Comparison of ENCODE assay signal across 8 cellular contexts in genomic region chr9:128067898-128068655, GRCh38. TPM values are rescaled to one million over a fixed set of nuclear protein-coding genes. Genes with fewer than 3 reads are reported as not detected.
A peak's percentile ranks its signal among the peaks of the same experiment; 100 is the strongest.
DNase-seq lines count a peak whose midpoint lies in the region; ATAC-seq and TF ChIP-seq lines count a peak whose summit lies in the region.

TSS of gene SLC25A25 (plus strand) at chr9:128068232. CDS start at chr9:128068320, 88 bp downstream.

- peak; percentile 73 for ATAC-seq in GM18909 (IDR thresholded peaks at IDR 0.05; ENCODE audit: poor library complexity, unreplicated experiment)
- ATAC-seq in HG03175 (IDR thresholded peaks at IDR 0.05; ENCODE audit: unreplicated experiment) = peak; percentile 75
- ATAC-seq in WTC11 = peak; percentile 86

- H3K27ac ChIP-seq in spleen = peak within 1 kb of the TSS; percentile 91 to 99 (median 98)

- H3K4me3 ChIP-seq in AG04449 (ENCODE audit: low read depth, low read length) (peak within 1 kb of the TSS; percentile 80), cardiac fibroblast (replicated peaks in 1 of 2; ENCODE audit: low read depth in 2 of 2, low read length in 2 of 2) (peak within 1 kb of the TSS; percentile 73 to 83), spleen (peak within 1 kb of the TSS; percentile 82 to 96 (median 88))

- POLR2A ChIA-PET in AG04449 (lab: Yijun Ruan, JAX) = interaction anchor here (0.6 to 2.3 kb wide), 5 partner anchors 9 to 95 kb away, joined by 3 to 7 read pairs (median 5); partner anchors contain the start of gene EEIG1
- POLR2A ChIA-PET in WTC11 (lab: Charles Lee) = interaction anchor here (0.5 to 2.2 kb wide), 9 partner anchors 14 to 436 kb away, joined by 3 to 11 read pairs (median 4); no protein-coding TSS in a partner anchor

- H3K27ac Mint-ChIP-seq in WTC11 (peak within 1 kb of the TSS; percentile 67), immature natural killer cell (peak within 1 kb of the TSS; percentile 76 to 92 (median 86))

- H3K4me1 ChIP-seq in spleen = peaks cover 50 to 87% (median 83%) of the 10 kb centered on the region in 6 donors

- H3K27me3 Mint-ChIP-seq in WTC11 (ENCODE audit: low read depth) (no peaks in the 10 kb centered on the region), immature natural killer cell (ENCODE audit: low read depth in 3 of 3) (peaks cover 0 to 4% (median 0%) of the 10 kb centered on the region in 3 donors)

- no peaks in the 10 kb centered on the region for H3K9me3 Mint-ChIP-seq in WTC11
- H3K9me3 Mint-ChIP-seq in immature natural killer cell = no peaks in the 10 kb centered on the region

- DNase-seq in AG04449 (ENCODE audit: low read depth, low spot score) = peak; percentile 92
- DNase-seq in NCI-H226 = peak; percentile 95
- DNase-seq in WTC11 (ENCODE audit: low spot score) = peak; percentile 100
- peak; percentile 99 to 100 for DNase-seq in cardiac fibroblast (ENCODE audit: low read depth in 2 of 2)
- DNase-seq in immature natural killer cell = peak; percentile 100
- peak; percentile 100 for DNase-seq in spleen

- intact Hi-C loops in spleen (cut with DNase I; ENCODE audit: low total_unique reads) = no loop called here

- H3K36me3 Mint-ChIP-seq in WTC11 (no peaks in the 10 kb centered on the region; the same call in 1 of the 2 replicates), immature natural killer cell (no peaks in the 10 kb centered on the region)

- peaks cover 39% of the 10 kb centered on the region for H3K4me1 Mint-ChIP-seq in WTC11
- H3K4me1 Mint-ChIP-seq in immature natural killer cell = peaks cover 49 to 50% of the 10 kb centered on the region in 2 donors

- peak in 2 of 3 donors; percentile 71 to 87 for TF ChIP-seq POLR2A in spleen (IDR thresholded peaks at IDR 0.05)

- TF ChIP-seq CTCF in AG04449 (IDR thresholded peaks at IDR 0.05; ENCODE audit: insufficient read depth, low read length, missing control alignments) (no peak), WTC11 (IDR thresholded peaks at IDR 0.05) (no peak), cardiac fibroblast (IDR thresholded peaks at IDR 0.05; ENCODE audit: low read depth, low read length) (no peak), spleen (IDR thresholded peaks at IDR 0.05 in 8 of 11, conservative IDR thresholded peaks at IDR 0.05 in 3 of 11) (no peak)

- CTCF ChIA-PET in AG04449 (lab: Yijun Ruan, JAX) = interaction anchor here (0.9 to 3.0 kb wide), 6 partner anchors 16 to 125 kb away, joined by 3 to 12 read pairs (median 4); no protein-coding TSS in a partner anchor
- CTCF ChIA-PET in WTC11 (lab: Charles Lee) = interaction anchor here (0.6 to 3.5 kb wide), 21 partner anchors 11 to 564 kb away, joined by 3 to 31 read pairs (median 4); partner anchors contain the start of gene PIP5KL1

- WGBS in spleen, 5 donors = 0 to 1% (median 0%) methylated on average over 37 to 92 of the region's 92 CpGs

- H3K4me3 Mint-ChIP-seq in WTC11 = peak within 1 kb of the TSS; percentile 85
- H3K4me3 Mint-ChIP-seq in immature natural killer cell = peak within 1 kb of the TSS; percentile 87 to 96 (median 93)

- H3K36me3 ChIP-seq in spleen = peaks cover 0 to 6% (median 3%) of the 10 kb centered on the region in 6 donors

- no peaks in the 10 kb centered on the region for H3K27me3 ChIP-seq in spleen (replicated peaks in 1 of 7)

- H3K9me3 ChIP-seq in spleen = no peaks in the 10 kb centered on the region

TF ChIP-seq in WTC11, 78 proteins besides CTCF, POLR2A, EP300 and RAD21 (continues in another document):
- TF ChIP-seq TP53 (CRISPR knock-in tag; IDR thresholded peaks at IDR 0.05) = no peak
- no peak for TF ChIP-seq USF1 (CRISPR knock-in tag; IDR thresholded peaks at IDR 0.05)
- TF ChIP-seq PRRX2 (CRISPR knock-in tag; IDR thresholded peaks at IDR 0.05) = no peak
- peak; percentile 89 for TF ChIP-seq ZNF423 (CRISPR knock-in tag; IDR thresholded peaks at IDR 0.05)
- no peak for TF ChIP-seq ZNF512 (CRISPR knock-in tag; IDR thresholded peaks at IDR 0.05; ENCODE audit: borderline replicate concordance)
- TF ChIP-seq SP1 (CRISPR knock-in tag; conservative IDR thresholded peaks at IDR 0.05) = peak; percentile 89
- TF ChIP-seq E2F4 (CRISPR knock-in tag; IDR thresholded peaks at IDR 0.05; ENCODE audit: borderline replicate concordance, low read depth) = no peak
- TF ChIP-seq ARID4B (CRISPR knock-in tag; IDR thresholded peaks at IDR 0.05; ENCODE audit: borderline replicate concordance) = peak; percentile 18; the same call in 1 of the 2 replicates
- peak; percentile 59; the same call in 1 of the 2 replicates for TF ChIP-seq ESRRA (CRISPR knock-in tag; IDR thresholded peaks at IDR 0.05; ENCODE audit: borderline replicate concordance)
- no peak for TF ChIP-seq ATF3 (CRISPR knock-in tag; conservative IDR thresholded peaks at IDR 0.05)
- no peak for TF ChIP-seq HMGA2 (CRISPR knock-in tag; IDR thresholded peaks at IDR 0.05)
- no peak for TF ChIP-seq OVOL2 (CRISPR knock-in tag; IDR thresholded peaks at IDR 0.05; ENCODE audit: borderline replicate concordance)

RNA-seq across cellular contexts. Expression of gene SLC25A25, which starts in this region (rescaled TPM):
- total RNA-seq in WTC11 (2021) = 15.2 to 17.4 TPM (median 15.2 TPM) in 3 replicates
- polyA plus RNA-seq in immature natural killer cell = 1 to 10 TPM; 2.8 to 8.8 (median 4.9) TPM
- 10 to 100 TPM; 20.2 to 44.7 (median 26.0) TPM for total RNA-seq in spleen
- 10 to 100 TPM in 1 of 3 donors, 1 to 10 TPM in 2; 6.2 to 13.6 (median 6.5) TPM for polyA plus RNA-seq in spleen

Comparison
In these comparisons a context has a peak if more than half of its experiments do, and no peak if none do; other contexts are left out.
1. Peak in every context shown above with its lines: DNase-seq, ATAC-seq, H3K4me3 ChIP-seq and H3K27ac ChIP-seq.